In the genomic region with DNA sequence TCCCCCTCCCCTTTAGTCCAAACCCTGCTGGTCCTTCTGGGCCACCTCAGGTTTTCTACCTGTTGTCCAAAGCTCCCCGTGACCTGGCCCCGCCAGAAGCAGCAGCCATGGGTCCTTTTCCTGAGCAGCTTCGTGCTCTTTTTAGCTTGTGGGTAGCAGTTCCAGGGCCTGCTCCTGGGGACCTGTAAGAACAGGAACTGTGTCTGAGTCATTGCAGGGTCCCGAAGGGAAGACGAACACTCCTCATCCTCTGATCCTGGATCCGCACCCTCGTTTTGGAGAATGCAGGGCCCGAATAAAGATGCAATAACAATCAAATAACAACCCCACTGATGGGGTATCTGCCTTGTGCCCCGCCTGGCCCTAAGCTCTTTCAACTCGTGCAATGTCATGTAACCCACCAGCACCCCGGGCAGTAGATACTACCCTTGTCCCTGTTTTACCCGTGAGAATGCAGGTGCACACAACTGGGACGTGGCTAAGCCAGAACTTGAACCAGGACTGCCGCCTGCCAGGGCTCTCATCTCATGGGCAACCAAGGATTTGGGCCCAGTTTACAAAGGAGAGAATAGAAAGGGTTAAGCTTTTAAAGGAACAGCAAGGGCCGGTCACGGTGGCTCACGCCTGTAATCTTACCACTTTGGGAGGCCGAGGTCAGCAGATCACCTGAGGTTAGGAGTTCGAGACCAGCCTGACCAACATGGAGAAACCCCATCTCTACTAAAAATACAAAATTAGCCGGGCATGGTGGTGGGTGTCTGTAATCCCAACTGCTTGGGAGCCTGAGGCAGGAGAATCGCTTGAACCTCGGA, we compare ENCODE assay signal across 12 cellular contexts. TPM values are rescaled to one million over a fixed set of nuclear protein-coding genes. Genes with fewer than 3 reads are reported as not detected.
DNase-seq lines count a peak whose midpoint lies in the region; ATAC-seq, FAIRE-seq and TF ChIP-seq lines count a peak whose summit lies in the region.
"Had no signal": no experiment of that assay in that cellular context is flagged by ENCODE, and none has a peak within 500 bp of the region (broad histone marks: within the 10 kb centered on the region; RNA-seq: fewer than 3 reads in every experiment).

No MANE protein-coding gene starts in this region.

- FAIRE-seq in endothelial cell of umbilical vein (lab: Jason Lieb, UNC), result no peak

- no peak for TF ChIP-seq POLR2A in endothelial cell of umbilical vein (IDR thresholded peaks at IDR 0.05; ENCODE audit: low read depth, low read length)
- no peak for TF ChIP-seq POLR2A in tibial nerve (IDR thresholded peaks at IDR 0.05)

- no peak for TF ChIP-seq CTCF in left ventricle myocardium inferior (IDR thresholded peaks at IDR 0.05; ENCODE audit: borderline replicate concordance)
- no peak for TF ChIP-seq CTCF in RWPE1 (conservative IDR thresholded peaks at IDR 0.05; ENCODE audit: low read depth)
- TF ChIP-seq CTCF in endothelial cell of umbilical vein (IDR thresholded peaks at IDR 0.05; ENCODE audit: extremely low read depth in 1 of 2, insufficient read depth in 1 of 2, low read depth in 1 of 2, low read length in 2 of 2), result no peak
- no peak for TF ChIP-seq CTCF in tibial nerve (IDR thresholded peaks at IDR 0.05)

- H3K4me3 ChIP-seq in left ventricle myocardium inferior (peak overlapping the region; percentile 12), endothelial cell of umbilical vein (replicated peaks in 1 of 3; ENCODE audit: insufficient read depth in 1 of 3, low read depth in 1 of 3, low read length in 3 of 3) (no peak overlapping the region), tibial nerve (no peak overlapping the region)
- H3K4me3 ChIP-seq: suprapubic skin had no signal

- peaks cover 85% of the 10 kb centered on the region for H3K79me2 ChIP-seq in endothelial cell of umbilical vein (ENCODE audit: control insufficient read depth, insufficient read depth, low read length)
- H3K79me2 ChIP-seq: parathyroid adenoma had no signal

- no peak for DNase-seq in left ventricle myocardium inferior
- DNase-seq in Right ventricle myocardium inferior (ENCODE audit: missing footprints), result no peak
- no peak for DNase-seq in RWPE1 (ENCODE audit: low spot score)
- DNase-seq in endothelial cell of umbilical vein (ENCODE audit: low read depth, low spot score), result no peak
- no peak for DNase-seq in tibial nerve (ENCODE audit: low spot score in 2 of 2)
- DNase-seq in NCI-H82 treated with DMSO at 0.1 percent for 48 hours (lab: John Stamatoyannopoulos, UW; ENCODE audit: unreplicated experiment), result no peak
- DNase-seq in cortex of kidney (lab: John Stamatoyannopoulos, UW), result no peak
- DNase-seq: effector CD4-positive, alpha-beta T cell; SHP77 treated with DMSO at 0.1 percent for 48 hours had no signal

- TF ChIP-seq EP300 in tibial nerve (IDR thresholded peaks at IDR 0.05), result no peak

- H3K9me3 ChIP-seq in left ventricle myocardium inferior (replicated peaks) (no peaks in the 10 kb centered on the region), endothelial cell of umbilical vein (replicated peaks; ENCODE audit: control insufficient read depth, insufficient read depth, low read length) (no peaks in the 10 kb centered on the region), tibial nerve (no peaks in the 10 kb centered on the region)
- H3K9me3 ChIP-seq: suprapubic skin had no signal

- POLR2A ChIA-PET in RWPE1 (lab: Yijun Ruan, JAX; ENCODE audit: low non-redundant PET) (no interaction called here), endothelial cell of umbilical vein (lab: Charles Lee) (no interaction called here)

- BruUV-seq in endothelial cell of umbilical vein (replicated peaks; lab: Mats Ljungman, UMichigan), result no TSS peak

- no peak overlapping the region for H2AFZ ChIP-seq in endothelial cell of umbilical vein (ENCODE audit: low read depth, low read length)
- H2AFZ ChIP-seq: parathyroid adenoma had no signal

- WGBS in tibial nerve, 2 donors, result 46 to 48% methylated on average over 22 of the region's 22 CpGs

- no peak overlapping the region for H3K4me2 ChIP-seq in endothelial cell of umbilical vein (ENCODE audit: insufficient read depth, low read length)

- no peaks in the 10 kb centered on the region for H4K20me1 ChIP-seq in endothelial cell of umbilical vein (replicated peaks; ENCODE audit: control insufficient read depth, extremely low read depth, insufficient read depth, low read length)

- ATAC-seq in Right ventricle myocardium inferior, result no peak
- no peak for ATAC-seq in GM21529 (IDR thresholded peaks at IDR 0.05; ENCODE audit: unreplicated experiment)

- dilution Hi-C loops in endothelial cell of umbilical vein (cut with MboI; ENCODE audit: extremely low pct_ligation_motif_present, low sequenced_read_pairs), result no loop called here

- H3K4me1 ChIP-seq in left ventricle myocardium inferior (peaks cover 77% of the 10 kb centered on the region), endothelial cell of umbilical vein (ENCODE audit: control insufficient read depth, extremely low read depth, insufficient read depth, low read length) (peaks cover 47% of the 10 kb centered on the region), tibial nerve (peaks cover 5 to 100% (median 77%) of the 10 kb centered on the region in 4 donors)
- H3K4me1 ChIP-seq: parathyroid adenoma had no signal

- intact Hi-C loops in left ventricle myocardium inferior (cut with micrococcal nuclease), result no loop called here
- intact Hi-C loops in Right ventricle myocardium inferior (cut with DNase I), result no loop called here
- intact Hi-C loops in endothelial cell of umbilical vein (cut with micrococcal nuclease), result no loop called here

- H3K9ac ChIP-seq in endothelial cell of umbilical vein (replicated peaks; ENCODE audit: extremely low read depth, insufficient read depth, low read length), result no peak overlapping the region
- H3K9ac ChIP-seq: parathyroid adenoma had no signal

- H3K27ac ChIP-seq in left ventricle myocardium inferior (replicated peaks) (peak overlapping the region; percentile 50), RWPE1 (peak overlapping the region; percentile 90), endothelial cell of umbilical vein (ENCODE audit: insufficient read depth, low read depth, low read length) (no peak overlapping the region), tibial nerve (peak overlapping the region; percentile 53 to 98 (median 81))
- H3K27ac ChIP-seq: parathyroid adenoma, suprapubic skin had no signal

- CTCF ChIA-PET in RWPE1 (lab: Yijun Ruan, JAX) (interaction anchor here (1.8 kb wide), 1 partner anchor 164 kb away, joined by 7 read pairs; no protein-coding TSS in a partner anchor), endothelial cell of umbilical vein (lab: Charles Lee) (interaction anchor here (1.0 kb wide), 1 partner anchor 157 kb away, joined by 3 read pairs; no protein-coding TSS in a partner anchor)

- no peaks in the 10 kb centered on the region for H3K9me1 ChIP-seq in endothelial cell of umbilical vein (replicated peaks; ENCODE audit: control insufficient read depth, extremely low read depth, insufficient read depth, low read length)

- H3K27me3 ChIP-seq in left ventricle myocardium inferior (ENCODE audit: low read depth) (no peaks in the 10 kb centered on the region), endothelial cell of umbilical vein (ENCODE audit: control insufficient read depth in 2 of 2, insufficient read depth in 2 of 2, low read length in 2 of 2) (no peaks in the 10 kb centered on the region), tibial nerve (no peaks in the 10 kb centered on the region)
- H3K27me3 ChIP-seq: suprapubic skin had no signal

- H3K36me3 ChIP-seq in left ventricle myocardium inferior (no peaks in the 10 kb centered on the region), endothelial cell of umbilical vein (ENCODE audit: control insufficient read depth in 2 of 2, extremely low read depth in 1 of 2, insufficient read depth in 2 of 2, low read length in 2 of 2) (peaks cover 0 to 4% of the 10 kb centered on the region in 2 experiments), tibial nerve (no peaks in the 10 kb centered on the region)

TF ChIP-seq in endothelial cell of umbilical vein, 7 proteins besides CTCF, POLR2A, EP300 and RAD21:
- TF ChIP-seq, protein P1, sequence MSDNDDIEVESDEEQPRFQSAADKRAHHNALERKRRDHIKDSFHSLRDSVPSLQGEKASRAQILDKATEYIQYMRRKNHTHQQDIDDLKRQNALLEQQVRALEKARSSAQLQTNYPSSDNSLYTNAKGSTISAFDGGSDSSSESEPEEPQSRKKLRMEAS (IDR thresholded peaks at IDR 0.05; ENCODE audit: insufficient read depth, insufficient read length), result no peak
- TF ChIP-seq EZH2 (IDR thresholded peaks at IDR 0.05; ENCODE audit: borderline replicate concordance, low read depth, low read length, severe bottlenecking), result no peak
- no peak for TF ChIP-seq POLR2AphosphoS5 (IDR thresholded peaks at IDR 0.05; ENCODE audit: insufficient read depth, low read depth, low read length)
- peak; percentile 14 for TF ChIP-seq FOS (IDR thresholded peaks at IDR 0.05; ENCODE audit: borderline replicate concordance, insufficient read depth, low read length)
- no peak for TF ChIP-seq GATA2 (IDR thresholded peaks at IDR 0.05; ENCODE audit: insufficient read depth, insufficient read length, low read depth, low read length)

RNA-seq across cellular contexts. Expression of gene NEK6, which starts 33.2 kb away (rescaled TPM):
- total RNA-seq in left ventricle myocardium inferior, result 8.7 TPM
- total RNA-seq in Right ventricle myocardium inferior, result 10.5 TPM
- total RNA-seq in endothelial cell of umbilical vein, result 65.9 and 67.1 TPM in 2 replicates
- polyA plus RNA-seq in endothelial cell of umbilical vein, result 64.3 and 96.1 TPM in 2 replicates
- 77.1 and 88.2 TPM in 2 replicates for polyA plus RNA-seq in endothelial cell of umbilical vein (2011; cell fraction: cytosol; rRNA removed)
- 79.5 and 84.6 TPM in 2 replicates for polyA plus RNA-seq in endothelial cell of umbilical vein (2011; cell fraction: nucleus; rRNA removed)
- 62.6 and 78.9 TPM in 2 replicates for polyA plus RNA-seq in endothelial cell of umbilical vein (2012)
- 111 and 153 TPM in 2 replicates for polyA minus RNA-seq in endothelial cell of umbilical vein
- polyA minus RNA-seq in endothelial cell of umbilical vein (2011; cell fraction: cytosol; rRNA and poly(A)+ RNA removed), result 5.1 TPM
- 48.7 and 63.7 TPM in 2 replicates for polyA minus RNA-seq in endothelial cell of umbilical vein (2011; cell fraction: nucleus; rRNA and poly(A)+ RNA removed)
- 10 to 100 TPM; 25.3 to 53.1 (median 43.3) TPM for total RNA-seq in tibial nerve
